17 cellular contexts compared by ENCODE assay signal in the genomic region with DNA sequence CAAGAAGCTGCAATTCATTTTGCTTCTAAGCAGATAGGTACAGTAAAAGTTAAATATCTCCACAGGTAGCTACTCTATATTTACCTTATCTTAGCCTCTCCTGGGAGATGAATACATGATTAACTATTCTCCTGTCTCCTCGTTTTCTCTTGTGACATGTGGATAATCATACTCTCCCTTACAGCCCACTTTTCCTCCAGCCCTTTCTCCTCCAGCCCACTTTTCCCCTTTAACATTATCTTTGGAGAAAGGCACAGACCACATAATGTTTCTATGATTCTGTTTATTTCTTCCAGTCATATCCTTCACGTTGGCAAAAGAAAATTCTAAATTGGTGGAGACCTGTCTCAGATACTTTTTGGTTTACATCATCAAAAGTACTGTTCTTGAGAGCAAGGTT.
"Had no signal": no experiment of that assay in that cellular context is flagged by ENCODE, and none has a peak within 500 bp of the region (broad histone marks: within the 10 kb centered on the region; RNA-seq: fewer than 3 reads in every experiment).

No MANE protein-coding gene starts in this region.

- DNase-seq: dermis blood vessel endothelial cell; dorsolateral prefrontal cortex; effector CD4-positive, alpha-beta T cell; effector memory CD4-positive, alpha-beta T cell; foreskin keratinocyte; gastrocnemius medialis; glutamatergic neuron; head of caudate nucleus; heart right ventricle; hippocampal formation; left cardiac atrium; left lung; left ventricle myocardium superior; lower lobe of right lung; mesenchymal stem cell; mucosa of descending colon; naive B cell had no signal

- ATAC-seq: foreskin keratinocyte, gastrocnemius medialis, heart right ventricle, left cardiac atrium, left lung, left ventricle myocardium superior, lower lobe of right lung, mucosa of descending colon had no signal
